In the genomic region with DNA sequence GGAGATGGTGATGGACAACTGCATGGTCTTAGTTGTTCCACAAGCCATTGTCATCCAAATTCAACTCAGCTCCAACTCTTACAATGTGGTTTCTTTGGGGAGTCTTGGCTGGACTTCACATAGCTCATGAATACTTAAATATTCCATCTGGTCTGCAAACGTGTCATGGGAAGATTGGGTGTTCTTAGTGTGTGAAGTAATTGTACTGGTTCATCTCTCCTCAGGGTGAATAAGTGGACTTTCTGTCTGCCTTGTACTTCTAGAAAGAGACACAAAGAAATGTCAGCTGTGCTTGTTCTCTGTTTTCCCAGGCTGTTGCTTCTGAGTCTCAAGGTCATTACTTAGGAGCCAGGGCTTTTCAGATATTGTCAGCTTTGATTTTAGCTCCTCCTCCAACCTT, we compare ENCODE assay signal across 23 cellular contexts.
A peak's percentile ranks its signal among the peaks of the same experiment; 100 is the strongest.
DNase-seq lines count a peak whose midpoint lies in the region; ATAC-seq, FAIRE-seq and TF ChIP-seq lines count a peak whose summit lies in the region.
"Had no signal": no experiment of that assay in that cellular context is flagged by ENCODE, and none has a peak within 500 bp of the region (broad histone marks: within the 10 kb centered on the region; RNA-seq: fewer than 3 reads in every experiment).

No MANE protein-coding gene starts in this region.

- ATAC-seq in T-helper 17 cell (no peak), pancreas (peak; percentile 47 to 77 (median 64))
- ATAC-seq: activated naive CD4-positive, alpha-beta T cell treated with anti-CD3 and anti-CD28 coated beads, Interleukin-2, amount 50 U/mL, for 72 hours; K562; left lung had no signal

- DNase-seq in T-helper 17 cell (no peak), astrocyte of the spinal cord (ENCODE audit: low read depth, low spot score) (peak; percentile 44), fibroblast of villous mesenchyme (ENCODE audit: low read depth) (peak; percentile 12), pancreas (peak in 3 of 6 donors; percentile 32 to 67 (median 64)), MCF 10A (ENCODE audit: unreplicated experiment) (no peak), immature natural killer cell (no peak), HuH-7.5 (ENCODE audit: low spot score) (no peak)
- DNase-seq in activated CD4-positive, alpha-beta T cell treated with anti-CD3 and anti-CD28 coated beads, Interleukin-2, amount 50 U/mL, for 1 hour: no peak
- DNase-seq: activated CD4-positive, alpha-beta memory T cell treated with anti-CD3 and anti-CD28 coated beads for 36 hours; activated T-cell treated with anti-CD3 and anti-CD28 coated beads, Interleukin-2, amount 50 U/mL, for 24 hours; AML-193; effector CD8-positive, alpha-beta T cell; foreskin fibroblast; left lung; NCI-H2081; NCI-H510A; ovary; stimulated activated CD8-positive, alpha-beta memory T cell treated with anti-CD3 and anti-CD28 coated beads, Interleukin-4, amount 100 ng/mL, for 48 hours; WERI-Rb-1 had no signal

- H3K27ac Mint-ChIP-seq in T-helper 17 cell (peak overlapping the region; percentile 39), MCF 10A (ENCODE audit: low read depth, unreplicated experiment) (no peak overlapping the region), immature natural killer cell (no peak overlapping the region)
- H3K27ac Mint-ChIP-seq: activated CD4-positive, alpha-beta memory T cell treated with anti-CD3 and anti-CD28 coated beads for 36 hours; activated naive CD4-positive, alpha-beta T cell treated with anti-CD3 and anti-CD28 coated beads, Interleukin-2, amount 50 U/mL, for 72 hours; activated T-cell treated with anti-CD3 and anti-CD28 coated beads, Interleukin-2, amount 50 U/mL, for 24 hours had no signal

- H3K36me3 Mint-ChIP-seq in T-helper 17 cell (ENCODE audit: low read depth): peaks cover 16% of the 10 kb centered on the region
- peaks cover 47% of the 10 kb centered on the region for H3K36me3 Mint-ChIP-seq in MCF 10A (ENCODE audit: insufficient read depth, unreplicated experiment)
- peaks cover 44 to 64% (median 54%) of the 10 kb centered on the region in 3 donors for H3K36me3 Mint-ChIP-seq in immature natural killer cell

- H3K36me3 ChIP-seq in pancreas: peaks cover 0 to 3% (median 0%) of the 10 kb centered on the region in 3 donors
- H3K36me3 ChIP-seq: ovary had no signal

- H3K9me3 ChIP-seq in T-helper 17 cell (ENCODE audit: control insufficient read depth, low read length, poor library complexity, severe bottlenecking): no peaks in the 10 kb centered on the region
- no peaks in the 10 kb centered on the region for H3K9me3 ChIP-seq in pancreas
- H3K9me3 ChIP-seq: left lung, ovary, suprapubic skin had no signal

- no TSS peak for BruUV-seq in MCF 10A (replicated peaks; lab: Mats Ljungman, UMichigan)

- H3K4me3 Mint-ChIP-seq in T-helper 17 cell (no peak overlapping the region), MCF 10A (ENCODE audit: unreplicated experiment) (no peak overlapping the region), immature natural killer cell (no peak overlapping the region)
- H3K4me3 Mint-ChIP-seq: activated CD4-positive, alpha-beta memory T cell treated with anti-CD3 and anti-CD28 coated beads for 36 hours; activated T-cell treated with anti-CD3 and anti-CD28 coated beads, Interleukin-2, amount 50 U/mL, for 24 hours; central memory CD8-positive, alpha-beta T cell had no signal

- TF ChIP-seq CTCF in astrocyte of the spinal cord (IDR thresholded peaks at IDR 0.05; ENCODE audit: low read depth, low read length): no peak
- no peak for TF ChIP-seq CTCF in fibroblast of villous mesenchyme (IDR thresholded peaks at IDR 0.05; ENCODE audit: insufficient read depth, low read depth, low read length)
- TF ChIP-seq CTCF in pancreas (IDR thresholded peaks at IDR 0.05): no peak
- no peak for TF ChIP-seq CTCF in MCF 10A (IDR thresholded peaks at IDR 0.05; ENCODE audit: unreplicated experiment)

- H3K4me1 Mint-ChIP-seq in T-helper 17 cell (peaks cover 12% of the 10 kb centered on the region), MCF 10A (ENCODE audit: insufficient read depth, unreplicated experiment) (no peaks in the 10 kb centered on the region), immature natural killer cell (peaks cover 7 to 13% of the 10 kb centered on the region in 2 donors)

- H3K27me3 ChIP-seq in pancreas: no peaks in the 10 kb centered on the region
- H3K27me3 ChIP-seq: left lung, ovary, suprapubic skin had no signal

- intact Hi-C loops in pancreas (cut with DNase I) (no loop called here), MCF 10A (cut with micrococcal nuclease) (no loop called here)

- POLR2A ChIA-PET in MCF 10A (lab: Yijun Ruan, JAX): interaction anchor here (0.9 kb wide), 1 partner anchor 44 kb away, joined by 3 read pairs; no protein-coding TSS in a partner anchor

- no peak for FAIRE-seq in pancreas (lab: Jason Lieb, UNC)
- FAIRE-seq: K562 had no signal

- H3K4me3 ChIP-seq in astrocyte of the spinal cord (ENCODE audit: low read depth, low read length) (no peak overlapping the region), fibroblast of villous mesenchyme (ENCODE audit: low read depth, low read length) (no peak overlapping the region), pancreas (no peak overlapping the region)
- H3K4me3 ChIP-seq: K562, left lung, ovary, suprapubic skin had no signal

- in situ Hi-C loops in astrocyte of the spinal cord (cut with HindIII; ENCODE audit: low sequenced_read_pairs): no loop called here

- H3K27me3 Mint-ChIP-seq in T-helper 17 cell (no peaks in the 10 kb centered on the region), MCF 10A (ENCODE audit: insufficient read depth, unreplicated experiment) (no peaks in the 10 kb centered on the region), immature natural killer cell (ENCODE audit: low read depth in 3 of 3) (no peaks in the 10 kb centered on the region)
- H3K27me3 Mint-ChIP-seq: activated CD4-positive, alpha-beta memory T cell treated with anti-CD3 and anti-CD28 coated beads for 36 hours; activated T-cell treated with anti-CD3 and anti-CD28 coated beads, Interleukin-2, amount 50 U/mL, for 24 hours; central memory CD8-positive, alpha-beta T cell had no signal

- no peaks in the 10 kb centered on the region for H3K9me3 Mint-ChIP-seq in MCF 10A (ENCODE audit: unreplicated experiment)
- H3K9me3 Mint-ChIP-seq in immature natural killer cell: no peaks in the 10 kb centered on the region
- H3K9me3 Mint-ChIP-seq: activated CD4-positive, alpha-beta memory T cell treated with anti-CD3 and anti-CD28 coated beads for 36 hours; activated naive CD4-positive, alpha-beta T cell treated with anti-CD3 and anti-CD28 coated beads, Interleukin-2, amount 50 U/mL, for 72 hours; activated T-cell treated with anti-CD3 and anti-CD28 coated beads, Interleukin-2, amount 50 U/mL, for 24 hours; central memory CD8-positive, alpha-beta T cell had no signal

- peaks cover 44 to 93% (median 90%) of the 10 kb centered on the region in 3 donors for H3K4me1 ChIP-seq in pancreas
- H3K4me1 ChIP-seq: left lung had no signal

- 24 to 32% methylated on average over 1 of the region's 1 CpG for WGBS in pancreas, 2 donors

- peak overlapping the region in 3 of 4 donors; percentile 71 to 83 (median 75) for H3K27ac ChIP-seq in pancreas
- H3K27ac ChIP-seq: suprapubic skin, WERI-Rb-1 had no signal

- CTCF ChIA-PET in MCF 10A (lab: Yijun Ruan, JAX): interaction anchor here (0.9 kb wide), 1 partner anchor 230 kb away, joined by 3 read pairs; no protein-coding TSS in a partner anchor

Comparison
In these comparisons a context has a peak if more than half of its experiments do, and no peak if none do; other contexts are left out.
1. DNase-seq: peak in astrocyte of the spinal cord (single experiment) and fibroblast of villous mesenchyme (single experiment); none in T-helper 17 cell (0 of 3), MCF 10A (single experiment), immature natural killer cell (0 of 3), activated CD4-positive, alpha-beta T cell treated with anti-CD3 and anti-CD28 coated beads, Interleukin-2, amount 50 U/mL, for 1 hour (single experiment) and HuH-7.5 (single experiment).